ENCODE assay signal across 18 cellular contexts in genomic region chr17:64002658-64003525, GRCh38. TPM values are rescaled to one million over a fixed set of nuclear protein-coding genes. Genes with fewer than 3 reads are reported as not detected.
DNase-seq lines count a peak whose midpoint lies in the region; ATAC-seq and TF ChIP-seq lines count a peak whose summit lies in the region.
"Had no signal": no experiment of that assay in that cellular context is flagged by ENCODE, and none has a peak within 500 bp of the region (broad histone marks: within the 10 kb centered on the region; RNA-seq: fewer than 3 reads in every experiment).

No MANE protein-coding gene starts in this region.

- peak; percentile 18 for DNase-seq in activated naive CD4-positive, alpha-beta T cell treated with anti-CD3 and anti-CD28 coated beads, Interleukin-2, amount 10 ng/mL, durations not matched to agents 7 days and 5 days
- no peak for DNase-seq in activated naive CD4-positive, alpha-beta T cell treated with anti-CD3 and anti-CD28 coated beads for 36 hours
- no peak for DNase-seq in T-helper 17 cell
- DNase-seq in lung (ENCODE audit: low spot score), result no peak
- DNase-seq in upper lobe of right lung, result no peak
- DNase-seq in medulla oblongata (ENCODE audit: extremely low spot score), result no peak
- DNase-seq in 8988T, result no peak
- DNase-seq: activated CD8-positive, alpha-beta T cell treated with anti-CD3 and anti-CD28 coated beads, Interleukin-2, amount 10 ng/mL, durations not matched to agents 7 days and 5 days; activated gamma-delta T cell treated with Interleukin-2 at 50 U/mL for 16 hours; kidney; NCI-H1105; NCI-H774; nucleus accumbens; stimulated activated naive B cell treated with anti-CD40 and anti-IgM and Interleukin-4, amounts not matched to agents 10 μg/mL and 1 μg/mL and 100 μg/mL, for 72 hours had no signal

- no peaks in the 10 kb centered on the region for H3K9me3 ChIP-seq in T-helper 17 cell (ENCODE audit: control insufficient read depth, low read length, poor library complexity, severe bottlenecking)
- H3K9me3 ChIP-seq in lung (ENCODE audit: control insufficient read depth in 2 of 2, insufficient read depth in 1 of 2, low read length in 1 of 2), result peaks cover 0 to 1% of the 10 kb centered on the region in 2 donors
- H3K9me3 ChIP-seq in upper lobe of right lung, result no peaks in the 10 kb centered on the region

- no peaks in the 10 kb centered on the region for H3K9me3 Mint-ChIP-seq in activated naive CD4-positive, alpha-beta T cell treated with anti-CD3 and anti-CD28 coated beads, Interleukin-2, amount 10 ng/mL, durations not matched to agents 7 days and 5 days
- H3K9me3 Mint-ChIP-seq in activated naive CD4-positive, alpha-beta T cell treated with anti-CD3 and anti-CD28 coated beads for 36 hours, result no peaks in the 10 kb centered on the region
- H3K9me3 Mint-ChIP-seq: GM23338; stimulated activated naive B cell treated with anti-CD40 and anti-IgM and Interleukin-4, amounts not matched to agents 10 μg/mL and 1 μg/mL and 100 μg/mL, for 72 hours had no signal

- peaks cover 31% of the 10 kb centered on the region for H3K36me3 Mint-ChIP-seq in activated naive CD4-positive, alpha-beta T cell treated with anti-CD3 and anti-CD28 coated beads, Interleukin-2, amount 10 ng/mL, durations not matched to agents 7 days and 5 days
- H3K36me3 Mint-ChIP-seq in activated naive CD4-positive, alpha-beta T cell treated with anti-CD3 and anti-CD28 coated beads for 36 hours (ENCODE audit: low read depth), result peaks cover 2% of the 10 kb centered on the region
- H3K36me3 Mint-ChIP-seq in T-helper 17 cell (ENCODE audit: low read depth), result no peaks in the 10 kb centered on the region

- no peak overlapping the region for H3K4me3 Mint-ChIP-seq in activated naive CD4-positive, alpha-beta T cell treated with anti-CD3 and anti-CD28 coated beads, Interleukin-2, amount 10 ng/mL, durations not matched to agents 7 days and 5 days
- H3K4me3 Mint-ChIP-seq in activated naive CD4-positive, alpha-beta T cell treated with anti-CD3 and anti-CD28 coated beads for 36 hours, result no peak overlapping the region
- no peak overlapping the region for H3K4me3 Mint-ChIP-seq in T-helper 17 cell
- H3K4me3 Mint-ChIP-seq: activated CD8-positive, alpha-beta T cell treated with anti-CD3 and anti-CD28 coated beads, Interleukin-2, amount 10 ng/mL, durations not matched to agents 7 days and 5 days; GM23338; stimulated activated naive B cell treated with anti-CD40 and anti-IgM and Interleukin-4, amounts not matched to agents 10 μg/mL and 1 μg/mL and 100 μg/mL, for 72 hours had no signal

- H3K27me3 ChIP-seq in lung (ENCODE audit: control insufficient read depth, insufficient read depth) (no peaks in the 10 kb centered on the region), upper lobe of right lung (no peaks in the 10 kb centered on the region)

- TF ChIP-seq CTCF in lung (IDR thresholded peaks at IDR 0.05; ENCODE audit: control extremely low read depth, extremely low read depth), result no peak
- TF ChIP-seq CTCF in upper lobe of right lung (IDR thresholded peaks at IDR 0.05), result no peak

- H3K4me1 ChIP-seq in lung (ENCODE audit: control insufficient read depth in 2 of 2, insufficient read depth in 2 of 2, low read length in 2 of 2) (peaks cover 5 to 30% of the 10 kb centered on the region in 2 donors), upper lobe of right lung (peaks cover 33% of the 10 kb centered on the region)

- H3K36me3 ChIP-seq in lung (ENCODE audit: control insufficient read depth in 2 of 2, insufficient read depth in 2 of 2, low read length in 2 of 2) (peaks cover 0 to 11% of the 10 kb centered on the region in 2 donors), upper lobe of right lung (no peaks in the 10 kb centered on the region)

- intact Hi-C loops in activated naive CD4-positive, alpha-beta T cell treated with anti-CD3 and anti-CD28 coated beads for 36 hours (cut with micrococcal nuclease), result no loop called here
- intact Hi-C loops in upper lobe of right lung (cut with DNase I), result no loop called here

- H3K4me1 Mint-ChIP-seq in activated naive CD4-positive, alpha-beta T cell treated with anti-CD3 and anti-CD28 coated beads, Interleukin-2, amount 10 ng/mL, durations not matched to agents 7 days and 5 days, result peaks cover 37% of the 10 kb centered on the region
- H3K4me1 Mint-ChIP-seq in activated naive CD4-positive, alpha-beta T cell treated with anti-CD3 and anti-CD28 coated beads for 36 hours (ENCODE audit: low read depth), result peaks cover 30% of the 10 kb centered on the region
- peaks cover 39% of the 10 kb centered on the region for H3K4me1 Mint-ChIP-seq in T-helper 17 cell

- CTCF ChIA-PET in activated naive CD4-positive, alpha-beta T cell treated with anti-CD3 and anti-CD28 coated beads, Interleukin-2, amount 10 ng/mL, durations not matched to agents 7 days and 5 days (lab: Charles Lee), result interaction anchor here (3.4 kb wide), 1 partner anchor 23 kb away, joined by 10 read pairs; no protein-coding TSS in a partner anchor
- CTCF ChIA-PET in activated naive CD4-positive, alpha-beta T cell treated with anti-CD3 and anti-CD28 coated beads for 36 hours (lab: Charles Lee), result interaction anchor here (1.1 kb wide), 1 partner anchor 14 kb away, joined by 3 read pairs; no protein-coding TSS in a partner anchor

- peaks cover 12% of the 10 kb centered on the region for H3K27me3 Mint-ChIP-seq in activated naive CD4-positive, alpha-beta T cell treated with anti-CD3 and anti-CD28 coated beads, Interleukin-2, amount 10 ng/mL, durations not matched to agents 7 days and 5 days
- no peaks in the 10 kb centered on the region for H3K27me3 Mint-ChIP-seq in activated naive CD4-positive, alpha-beta T cell treated with anti-CD3 and anti-CD28 coated beads for 36 hours (ENCODE audit: low read depth)
- no peaks in the 10 kb centered on the region for H3K27me3 Mint-ChIP-seq in T-helper 17 cell

- H3K27ac ChIP-seq in lung (ENCODE audit: low read depth in 1 of 2, low read length in 1 of 2), result peak overlapping the region; percentile 27 to 75
- peak overlapping the region; percentile 51 for H3K27ac ChIP-seq in upper lobe of right lung

- H3K4me3 ChIP-seq in lung (no peak overlapping the region), upper lobe of right lung (no peak overlapping the region)
- H3K4me3 ChIP-seq: GM12878, GM23338, skin epidermis had no signal

- ATAC-seq in T-helper 17 cell, result no peak
- ATAC-seq in lung (ENCODE audit: insufficient read depth, low FRiP score), result no peak
- ATAC-seq in upper lobe of right lung, result no peak
- no peak for ATAC-seq in HG03378 (IDR thresholded peaks at IDR 0.05; ENCODE audit: unreplicated experiment)
- ATAC-seq: activated CD8-positive, alpha-beta T cell treated with anti-CD3 and anti-CD28 coated beads, Interleukin-2, amount 10 ng/mL, durations not matched to agents 7 days and 5 days; GM12878; GM23338; stimulated activated naive B cell treated with anti-CD40 and anti-IgM and Interleukin-4, amounts not matched to agents 10 μg/mL and 1 μg/mL and 100 μg/mL, for 72 hours had no signal

- 93% methylated on average over 22 of the region's 22 CpGs for WGBS in lung, 2 donors

- no peak overlapping the region for H3K27ac Mint-ChIP-seq in activated naive CD4-positive, alpha-beta T cell treated with anti-CD3 and anti-CD28 coated beads, Interleukin-2, amount 10 ng/mL, durations not matched to agents 7 days and 5 days
- no peak overlapping the region for H3K27ac Mint-ChIP-seq in activated naive CD4-positive, alpha-beta T cell treated with anti-CD3 and anti-CD28 coated beads for 36 hours
- peak overlapping the region; percentile 59 for H3K27ac Mint-ChIP-seq in T-helper 17 cell
- H3K27ac Mint-ChIP-seq: activated CD8-positive, alpha-beta T cell treated with anti-CD3 and anti-CD28 coated beads, Interleukin-2, amount 10 ng/mL, durations not matched to agents 7 days and 5 days; GM23338; stimulated activated naive B cell treated with anti-CD40 and anti-IgM and Interleukin-4, amounts not matched to agents 10 μg/mL and 1 μg/mL and 100 μg/mL, for 72 hours had no signal

RNA-seq across cellular contexts. Expression of gene PRR29, which starts 4.7 kb away (rescaled TPM):
- total RNA-seq in activated naive CD4-positive, alpha-beta T cell treated with anti-CD3 and anti-CD28 coated beads for 36 hours, result under 1 TPM; 0.21 to 0.44 TPM
- total RNA-seq in T-helper 17 cell (1 to 10 TPM; 1.7 to 3.3 TPM), lung (10 to 100 TPM in 1 of 2 donors, 1 to 10 TPM in 1; 8.8 to 36.8 TPM), upper lobe of right lung (0.43 TPM)
- 1 to 10 TPM; 8.0 to 9.3 TPM for polyA plus RNA-seq in lung

RNA-seq across cellular contexts. Expression of gene ICAM2, which starts 17.5 kb away (rescaled TPM):
- total RNA-seq in activated naive CD4-positive, alpha-beta T cell treated with anti-CD3 and anti-CD28 coated beads for 36 hours, result 10 to 100 TPM; 41.6 to 41.9 TPM
- 100 to 1,000 TPM; 113 to 115 TPM for total RNA-seq in T-helper 17 cell
- total RNA-seq in lung, result 10 to 100 TPM; 58.7 to 60.3 TPM
- polyA plus RNA-seq in lung, result 10 to 100 TPM; 64.1 to 77.7 TPM
- 70.5 TPM for total RNA-seq in upper lobe of right lung

RNA-seq across cellular contexts. Expression of gene SCN4A, which starts 30.2 kb away (rescaled TPM):
- total RNA-seq in activated naive CD4-positive, alpha-beta T cell treated with anti-CD3 and anti-CD28 coated beads for 36 hours, result under 1 TPM; 0.10 to 0.47 TPM
- total RNA-seq in T-helper 17 cell (under 1 TPM; 0.02 to 0.16 TPM), lung (under 1 TPM; 0.31 to 0.49 TPM), upper lobe of right lung (not detected)
- polyA plus RNA-seq in lung, result under 1 TPM; 0.11 to 0.12 TPM
- total RNA-seq: activated CD8-positive, alpha-beta T cell treated with anti-CD3 and anti-CD28 coated beads, Interleukin-2, amount 10 ng/mL, durations not matched to agents 7 days and 5 days had no signal
